Comparison of ENCODE assay signal across 1 cellular context in the genomic region with DNA sequence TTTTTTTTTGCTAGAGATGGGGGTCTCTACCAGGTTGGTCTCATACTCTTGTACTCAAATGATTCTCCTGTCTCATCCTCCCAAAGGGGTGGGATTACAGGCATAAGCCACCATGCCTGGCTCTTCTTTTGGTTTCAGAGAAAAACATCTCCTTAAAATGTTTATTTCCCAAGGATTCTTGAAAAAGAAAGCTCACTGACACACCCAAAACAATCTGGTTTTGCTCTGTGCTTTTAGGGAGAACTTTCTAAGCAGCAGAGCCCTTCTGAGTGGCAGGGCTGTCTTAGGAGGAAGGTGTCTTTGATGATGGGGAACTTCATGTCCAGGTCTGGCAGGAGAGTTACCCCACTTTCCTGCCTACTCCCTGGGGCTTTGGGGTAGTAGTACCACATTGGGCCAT.
TF ChIP-seq lines count a peak whose summit lies in the region.

No MANE protein-coding gene starts in this region.

TF ChIP-seq in IMR-90, 13 proteins besides CTCF, POLR2A, EP300 and RAD21:
- TF ChIP-seq CHD1 (IDR thresholded peaks at IDR 0.05; ENCODE audit: low read depth, low read length) (no peak), MXI1 (IDR thresholded peaks at IDR 0.05; ENCODE audit: borderline replicate concordance, low read depth, low read length) (no peak), RCOR1 (IDR thresholded peaks at IDR 0.05; ENCODE audit: insufficient replicate concordance, low read length) (no peak), SMC3 (IDR thresholded peaks at IDR 0.05; ENCODE audit: low read depth, low read length) (no peak), CEBPB (IDR thresholded peaks at IDR 0.05; ENCODE audit: low read depth, low read length) (no peak), BHLHE40 (IDR thresholded peaks at IDR 0.05; ENCODE audit: low read depth, low read length) (no peak), NFE2L2 (IDR thresholded peaks at IDR 0.05; ENCODE audit: low read depth, low read length) (no peak), MAZ (IDR thresholded peaks at IDR 0.05; ENCODE audit: borderline replicate concordance, low read depth, low read length) (no peak)
- TF ChIP-seq, protein P1, sequence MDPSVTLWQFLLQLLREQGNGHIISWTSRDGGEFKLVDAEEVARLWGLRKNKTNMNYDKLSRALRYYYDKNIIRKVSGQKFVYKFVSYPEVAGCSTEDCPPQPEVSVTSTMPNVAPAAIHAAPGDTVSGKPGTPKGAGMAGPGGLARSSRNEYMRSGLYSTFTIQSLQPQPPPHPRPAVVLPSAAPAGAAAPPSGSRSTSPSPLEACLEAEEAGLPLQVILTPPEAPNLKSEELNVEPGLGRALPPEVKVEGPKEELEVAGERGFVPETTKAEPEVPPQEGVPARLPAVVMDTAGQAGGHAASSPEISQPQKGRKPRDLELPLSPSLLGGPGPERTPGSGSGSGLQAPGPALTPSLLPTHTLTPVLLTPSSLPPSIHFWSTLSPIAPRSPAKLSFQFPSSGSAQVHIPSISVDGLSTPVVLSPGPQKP (IDR thresholded peaks at IDR 0.05; ENCODE audit: borderline replicate concordance, low read depth, low read length): no peak
